ENCODE assay signal across 15 cellular contexts in genomic region chr14:35352274-35353233, GRCh38. TPM values are rescaled to one million over a fixed set of nuclear protein-coding genes. Genes with fewer than 3 reads are reported as not detected.
DNase-seq lines count a peak whose midpoint lies in the region; ATAC-seq and TF ChIP-seq lines count a peak whose summit lies in the region.
"Had no signal": no experiment of that assay in that cellular context is flagged by ENCODE, and none has a peak within 500 bp of the region (broad histone marks: within the 10 kb centered on the region; RNA-seq: fewer than 3 reads in every experiment).

No MANE protein-coding gene starts in this region.

- H3K14ac ChIP-seq in IMR-90 (replicated peaks; ENCODE audit: low read depth, low read length) = no peak overlapping the region

- H3K4ac ChIP-seq in IMR-90 (ENCODE audit: low read depth, low read length) = no peak overlapping the region

- DNase-seq in CD14-positive monocyte (ENCODE audit: low spot score) (no peak), IMR-90 (no peak), endothelial cell (ENCODE audit: low spot score) (peak; percentile 35), T-helper 9 cell (no peak)
- DNase-seq in activated T-cell treated with anti-CD3 and anti-CD28 coated beads, Interleukin-2, amount 50 U/mL, for 1 hour = no peak
- no peak for DNase-seq in activated T-helper 1 cell treated with anti-CD3 and anti-CD28 coated beads, Interleukin-12 subunit alpha, Interleukin-12 subunit beta, Interleukin-2, Interleukin-4 antibody, amounts not matched to agents 30 ng/mL and 10 ng/mL and 1 ng/mL, durations not matched to agents 14 hours and 24 hours and 36 hours (ENCODE audit: low spot score)
- DNase-seq: activated CD4-positive, alpha-beta T cell treated with anti-CD3 and anti-CD28 coated beads, Interleukin-2, amount 50 U/mL, for 1 hour; activated naive CD4-positive, alpha-beta T cell treated with anti-CD3 and anti-CD28 coated beads, Interleukin-2, amount 10 ng/mL, durations not matched to agents 7 days and 5 days; gastrocnemius medialis; MM.1S; NCI-H510A treated with DMSO at 0.1 percent for 48 hours; uterus had no signal

- H2AFZ ChIP-seq in IMR-90 (replicated peaks; ENCODE audit: low read length, poor library complexity) (peak overlapping the region; percentile 63), neuron (ENCODE audit: low read depth, low read length) (peak overlapping the region; percentile 23)

- H4K91ac ChIP-seq in IMR-90 (ENCODE audit: insufficient read depth, low read depth, low read length) = 0 out of 2 replicates have a peak overlapping the region, but pooled peaks have one; percentile 15

- no peak overlapping the region for H4K5ac ChIP-seq in IMR-90 (ENCODE audit: low read depth, low read length)

- H3K27me3 ChIP-seq in IMR-90 (ENCODE audit: control insufficient read depth, insufficient read depth, low read length) = no peaks in the 10 kb centered on the region
- no peaks in the 10 kb centered on the region for H3K27me3 ChIP-seq in neuron (ENCODE audit: insufficient read depth, low read length)
- H3K27me3 ChIP-seq: dorsolateral prefrontal cortex, gastrocnemius medialis, uterus had no signal

- POLR2A ChIA-PET in IMR-90 (lab: Charles Lee; ENCODE audit: unreplicated experiment) = no interaction called here

- H3K9me3 Mint-ChIP-seq in CD14-positive monocyte (peaks cover 0 to 3% (median 0%) of the 10 kb centered on the region in 7 donors), endothelial cell (ENCODE audit: unreplicated experiment) (no peaks in the 10 kb centered on the region)
- no peaks in the 10 kb centered on the region for H3K9me3 Mint-ChIP-seq in activated T-helper 1 cell treated with anti-CD3 and anti-CD28 coated beads, Interleukin-12 subunit alpha, Interleukin-12 subunit beta, Interleukin-2, Interleukin-4 antibody, amounts not matched to agents 30 ng/mL and 10 ng/mL and 1 ng/mL, durations not matched to agents 14 hours and 24 hours and 36 hours
- H3K9me3 Mint-ChIP-seq: activated naive CD4-positive, alpha-beta T cell treated with anti-CD3 and anti-CD28 coated beads, Interleukin-2, amount 10 ng/mL, durations not matched to agents 7 days and 5 days had no signal

- H3K4me3 Mint-ChIP-seq in CD14-positive monocyte (peak overlapping the region; percentile 28 to 69), endothelial cell (ENCODE audit: unreplicated experiment) (peak overlapping the region; percentile 29)
- no peak overlapping the region for H3K4me3 Mint-ChIP-seq in activated T-helper 1 cell treated with anti-CD3 and anti-CD28 coated beads, Interleukin-12 subunit alpha, Interleukin-12 subunit beta, Interleukin-2, Interleukin-4 antibody, amounts not matched to agents 30 ng/mL and 10 ng/mL and 1 ng/mL, durations not matched to agents 14 hours and 24 hours and 36 hours
- H3K4me3 Mint-ChIP-seq: activated naive CD4-positive, alpha-beta T cell treated with anti-CD3 and anti-CD28 coated beads, Interleukin-2, amount 10 ng/mL, durations not matched to agents 7 days and 5 days had no signal

- H3K27ac ChIP-seq in IMR-90 (ENCODE audit: insufficient read depth, low read length) = no peak overlapping the region
- H3K27ac ChIP-seq: uterus had no signal

- TF ChIP-seq CTCF in CD14-positive monocyte (IDR thresholded peaks at IDR 0.05) (no peak), IMR-90 (conservative IDR thresholded peaks at IDR 0.05; ENCODE audit: low read depth, low read length) (no peak), endothelial cell (IDR thresholded peaks at IDR 0.05; ENCODE audit: unreplicated experiment) (no peak)

- 0 out of 2 replicates have a peak, but pooled peaks cover 3% of the 10 kb centered on the region for H3K9me1 ChIP-seq in IMR-90 (ENCODE audit: insufficient read depth, low read length)

- peaks cover 9% of the 10 kb centered on the region for H3K4me1 ChIP-seq in IMR-90 (ENCODE audit: control insufficient read depth, insufficient read depth, low read length)
- H3K4me1 ChIP-seq in neuron (ENCODE audit: insufficient read depth, low read length) = peaks cover 7% of the 10 kb centered on the region
- H3K4me1 ChIP-seq: gastrocnemius medialis, uterus had no signal

- intact Hi-C loops in CD14-positive monocyte (cut with micrococcal nuclease) = no loop called here
- intact Hi-C loops in IMR-90 (cut with micrococcal nuclease) = no loop called here
- intact Hi-C loops in activated T-helper 1 cell treated with anti-CD3 and anti-CD28 coated beads, Interleukin-12 subunit alpha, Interleukin-12 subunit beta, Interleukin-2, Interleukin-4 antibody, amounts not matched to agents 30 ng/mL and 10 ng/mL and 1 ng/mL, durations not matched to agents 14 hours and 24 hours and 36 hours (cut with micrococcal nuclease) = no loop called here

- 88% methylated on average over 6 of the region's 15 CpGs; no CpG with 5 or more reads in 1 of the 2 experiments for WGBS in IMR-90 (ENCODE audit: extremely low coverage in 2 of 2, insufficient read length in 1 of 2), 2 experiments

- H2BK20ac ChIP-seq in IMR-90 (ENCODE audit: low read depth, low read length) = no peak overlapping the region

- TF ChIP-seq RAD21 in IMR-90 (IDR thresholded peaks at IDR 0.05; ENCODE audit: low read length) = no peak

- H2AK5ac ChIP-seq in IMR-90 (ENCODE audit: low read depth, low read length) = peak overlapping the region; percentile 74; the same call in 1 of the 2 replicates

- H3K23ac ChIP-seq in IMR-90 (ENCODE audit: low read depth, low read length) = 0 out of 2 replicates have a peak overlapping the region, but pooled peaks have one; percentile 31

- H3K9ac ChIP-seq in IMR-90 (ENCODE audit: low read depth, low read length) = no peak overlapping the region

- H3K36me3 ChIP-seq in IMR-90 (ENCODE audit: control insufficient read depth, insufficient read depth, low read length) (no peaks in the 10 kb centered on the region), neuron (ENCODE audit: insufficient read depth, low read length) (no peaks in the 10 kb centered on the region)
- H3K36me3 ChIP-seq: gastrocnemius medialis, uterus had no signal

- BruUV-seq in IMR-90 (replicated peaks; lab: Mats Ljungman, UMichigan) = no TSS peak

- CTCF ChIA-PET in IMR-90 (lab: Yijun Ruan, JAX) = interaction anchor here (1.1 kb wide), 1 partner anchor 13 kb away, joined by 3 read pairs; no protein-coding TSS in a partner anchor

- no peak overlapping the region for H3K18ac ChIP-seq in IMR-90 (ENCODE audit: low read depth, low read length)

- no peak overlapping the region for H2BK120ac ChIP-seq in IMR-90 (ENCODE audit: low read depth, low read length)

- H2BK15ac ChIP-seq in IMR-90 (ENCODE audit: low read depth, low read length) = no peak overlapping the region; the same call in 2 of the 3 replicates

- H3K27ac Mint-ChIP-seq in CD14-positive monocyte (peak overlapping the region; percentile 8 to 82 (median 57)), endothelial cell (ENCODE audit: unreplicated experiment) (peak overlapping the region; percentile 88)
- H3K27ac Mint-ChIP-seq in activated T-helper 1 cell treated with anti-CD3 and anti-CD28 coated beads, Interleukin-12 subunit alpha, Interleukin-12 subunit beta, Interleukin-2, Interleukin-4 antibody, amounts not matched to agents 30 ng/mL and 10 ng/mL and 1 ng/mL, durations not matched to agents 14 hours and 24 hours and 36 hours = no peak overlapping the region
- H3K27ac Mint-ChIP-seq: activated naive CD4-positive, alpha-beta T cell treated with anti-CD3 and anti-CD28 coated beads, Interleukin-2, amount 10 ng/mL, durations not matched to agents 7 days and 5 days had no signal

- H3K27me3 Mint-ChIP-seq in CD14-positive monocyte (ENCODE audit: low read depth in 3 of 3) (peaks cover 1 to 3% (median 2%) of the 10 kb centered on the region in 3 donors), endothelial cell (ENCODE audit: unreplicated experiment) (peaks cover 5% of the 10 kb centered on the region)
- H3K27me3 Mint-ChIP-seq in activated T-helper 1 cell treated with anti-CD3 and anti-CD28 coated beads, Interleukin-12 subunit alpha, Interleukin-12 subunit beta, Interleukin-2, Interleukin-4 antibody, amounts not matched to agents 30 ng/mL and 10 ng/mL and 1 ng/mL, durations not matched to agents 14 hours and 24 hours and 36 hours (ENCODE audit: insufficient read depth) = peaks cover 3% of the 10 kb centered on the region

- H4K20me1 ChIP-seq in IMR-90 (ENCODE audit: insufficient read depth, low read length) = no peaks in the 10 kb centered on the region

- H3K36me3 Mint-ChIP-seq in CD14-positive monocyte (no peaks in the 10 kb centered on the region), endothelial cell (ENCODE audit: low read depth, unreplicated experiment) (no peaks in the 10 kb centered on the region)
- H3K36me3 Mint-ChIP-seq in activated T-helper 1 cell treated with anti-CD3 and anti-CD28 coated beads, Interleukin-12 subunit alpha, Interleukin-12 subunit beta, Interleukin-2, Interleukin-4 antibody, amounts not matched to agents 30 ng/mL and 10 ng/mL and 1 ng/mL, durations not matched to agents 14 hours and 24 hours and 36 hours (ENCODE audit: low read depth) = no peaks in the 10 kb centered on the region
- H3K36me3 Mint-ChIP-seq: activated naive CD4-positive, alpha-beta T cell treated with anti-CD3 and anti-CD28 coated beads, Interleukin-2, amount 10 ng/mL, durations not matched to agents 7 days and 5 days had no signal

- H4K8ac ChIP-seq in IMR-90 (ENCODE audit: low read depth in 2 of 2, low read length in 2 of 2) = peak overlapping the region in 1 of 2 experiments; percentile 45; a peak in 1 of 4 replicates

- no peaks in the 10 kb centered on the region for H3K79me1 ChIP-seq in IMR-90 (ENCODE audit: low read depth in 1 of 2, low read length in 2 of 2)

- H2AK9ac ChIP-seq in IMR-90 (replicated peaks; ENCODE audit: low read depth, low read length, poor library complexity) = no peak overlapping the region

- peaks cover 43% of the 10 kb centered on the region for H3K4me1 Mint-ChIP-seq in CD14-positive monocyte
- H3K4me1 Mint-ChIP-seq in endothelial cell (ENCODE audit: unreplicated experiment) = peaks cover 39% of the 10 kb centered on the region
- peaks cover 20% of the 10 kb centered on the region for H3K4me1 Mint-ChIP-seq in activated T-helper 1 cell treated with anti-CD3 and anti-CD28 coated beads, Interleukin-12 subunit alpha, Interleukin-12 subunit beta, Interleukin-2, Interleukin-4 antibody, amounts not matched to agents 30 ng/mL and 10 ng/mL and 1 ng/mL, durations not matched to agents 14 hours and 24 hours and 36 hours (ENCODE audit: low read depth)

- no peak overlapping the region for H3K4me2 ChIP-seq in IMR-90 (ENCODE audit: low read depth, low read length)

- dilution Hi-C loops in IMR-90 (cut with HindIII; ENCODE audit: low sequenced_read_pairs, unreplicated experiment) = no loop called here

- peak; percentile 48; the same call in 1 of the 2 replicates for ATAC-seq in IMR-90 (ENCODE audit: low read depth)
- no peak for ATAC-seq in SK-N-SH treated with all-trans-retinoic acid at 6 μM for 48 hours

- H3K9me3 ChIP-seq in IMR-90 (ENCODE audit: control insufficient read depth, insufficient read depth, low read length) = no peaks in the 10 kb centered on the region
- no peaks in the 10 kb centered on the region for H3K9me3 ChIP-seq in neuron (ENCODE audit: low read length)
- H3K9me3 ChIP-seq: gastrocnemius medialis, uterus had no signal

- no peak overlapping the region for H2BK5ac ChIP-seq in IMR-90 (ENCODE audit: low read depth, low read length, poor library complexity, severe bottlenecking)

- no peak for TF ChIP-seq POLR2A in IMR-90 (IDR thresholded peaks at IDR 0.05; ENCODE audit: low read depth, low read length)

- in situ Hi-C loops in IMR-90 (cut with MboI; ENCODE audit: low sequenced_read_pairs) = no loop called here

- no peak overlapping the region for H3K56ac ChIP-seq in IMR-90 (ENCODE audit: extremely low read depth, insufficient read depth, low read length)

- H3K4me3 ChIP-seq in IMR-90 (ENCODE audit: insufficient read depth, low read depth, low read length) (no peak overlapping the region), neuron (ENCODE audit: low read length) (no peak overlapping the region)
- H3K4me3 ChIP-seq: dorsolateral prefrontal cortex, gastrocnemius medialis, uterus had no signal

RNA-seq across cellular contexts. Expression of gene NFKBIA, which starts 52.0 kb away (rescaled TPM):
- polyA plus RNA-seq in CD14-positive monocyte = 100 to 1,000 TPM; 868 to 935 TPM
- 97.1 and 102 TPM in 2 replicates for total RNA-seq in IMR-90 (2012; rRNA removed)
- polyA plus RNA-seq in IMR-90 (2012; rRNA removed) = 71.1 and 76.5 TPM in 2 replicates
- polyA plus RNA-seq in IMR-90 (2012; cell fraction: cytosol; rRNA removed) = 88.2 and 125 TPM in 2 replicates
- 272 and 345 TPM in 2 replicates for polyA plus RNA-seq in IMR-90 (2012; cell fraction: nucleus; rRNA removed; ENCODE audit: low replicate concordance)
- total RNA-seq in endothelial cell (ENCODE audit: unreplicated experiment) = 41.9 TPM
- total RNA-seq in activated T-helper 1 cell treated with anti-CD3 and anti-CD28 coated beads, Interleukin-12 subunit alpha, Interleukin-12 subunit beta, Interleukin-2, Interleukin-4 antibody, amounts not matched to agents 30 ng/mL and 10 ng/mL and 1 ng/mL, durations not matched to agents 14 hours and 24 hours and 36 hours = 591 and 599 TPM in 2 replicates
